1 cellular context compared by ENCODE assay signal in genomic region chr15:80274554-80274953, GRCh38.
TF ChIP-seq lines count a peak whose summit lies in the region.

No MANE protein-coding gene starts in this region.

TF ChIP-seq in HepG2, 621 proteins besides CTCF, POLR2A, EP300 and RAD21:
- 0 out of 2 replicates have a peak, but pooled peaks have one; percentile 35 for TF ChIP-seq ARID3A (IDR thresholded peaks at IDR 0.05; ENCODE audit: low read depth, low read length)
- no peak for TF ChIP-seq PPARG (CRISPR knock-in tag; conservative IDR thresholded peaks at IDR 0.05)
- no peak for TF ChIP-seq HNF4G (IDR thresholded peaks at IDR 0.05; ENCODE audit: borderline replicate concordance, low read depth, low read length)
- no peak for TF ChIP-seq HNF4G (CRISPR knock-in tag; IDR thresholded peaks at IDR 0.05; ENCODE audit: borderline replicate concordance, low read depth)
- TF ChIP-seq TFAP4 (IDR thresholded peaks at IDR 0.05; ENCODE audit: borderline replicate concordance, low read depth): peak; percentile 90
- no peak for TF ChIP-seq ZFP36 (IDR thresholded peaks at IDR 0.05; ENCODE audit: borderline replicate concordance, low read depth, low read length, partially characterized antibody)
- no peak for TF ChIP-seq SOX13 (IDR thresholded peaks at IDR 0.05)
- TF ChIP-seq SOX13 (CRISPR knock-in tag; conservative IDR thresholded peaks at IDR 0.05 in 1 of 2, IDR thresholded peaks at IDR 0.05 in 1 of 2): 0 out of 4 replicates have a peak, but pooled peaks of 1 of the 2 experiments have one; percentile 30
- peak; percentile 64 for TF ChIP-seq HNF4A (CRISPR knock-in tag; IDR thresholded peaks at IDR 0.05)
- TF ChIP-seq NCOR1 (IDR thresholded peaks at IDR 0.05; ENCODE audit: borderline replicate concordance, low read length): 0 out of 2 replicates have a peak, but pooled peaks have one; percentile 35
